Comparison of ENCODE assay signal across 18 cellular contexts in genomic region chr5:31095796-31096195, GRCh38.
A peak's percentile ranks its signal among the peaks of the same experiment; 100 is the strongest.
DNase-seq lines count a peak whose midpoint lies in the region; ATAC-seq, FAIRE-seq and TF ChIP-seq lines count a peak whose summit lies in the region.
"Had no signal": no experiment of that assay in that cellular context is flagged by ENCODE, and none has a peak within 500 bp of the region (broad histone marks: within the 10 kb centered on the region; RNA-seq: fewer than 3 reads in every experiment).

No MANE protein-coding gene starts in this region.

- H3K36me3 ChIP-seq in small intestine (ENCODE audit: control insufficient read depth in 2 of 2, insufficient read depth in 2 of 2, low read length in 2 of 2) (no peaks in the 10 kb centered on the region), gastroesophageal sphincter (no peaks in the 10 kb centered on the region), uterus (no peaks in the 10 kb centered on the region)
- H3K36me3 ChIP-seq: BLaER1 had no signal

- no peak for TF ChIP-seq EP300 in gastroesophageal sphincter (IDR thresholded peaks at IDR 0.05)

- H3K27ac ChIP-seq in VCaP (peak overlapping the region; percentile 64), small intestine (ENCODE audit: low read depth in 1 of 2, low read length in 1 of 2) (no peak overlapping the region), gastroesophageal sphincter (no peak overlapping the region), uterus (no peak overlapping the region)
- H3K27ac ChIP-seq: A549, BLaER1 had no signal

- intact Hi-C loops in uterus (cut with DNase I; ENCODE audit: low total_unique reads): no loop called here

- WGBS in small intestine, 3 donors: 85 to 92% (median 92%) methylated on average over 1 of the region's 1 CpG
- WGBS in gastroesophageal sphincter (ENCODE audit: low coverage in 1 of 2), 2 donors: 88 to 100% methylated on average over 1 of the region's 1 CpG

- peak; percentile 26 for DNase-seq in EH (ENCODE audit: low read depth)
- peak; percentile 1 for DNase-seq in small intestine
- DNase-seq in putamen (ENCODE audit: low spot score): no peak
- no peak for DNase-seq in activated CD4-positive, alpha-beta T cell treated with anti-CD3 and anti-CD28 coated beads for 1 hour
- DNase-seq in uterus: no peak
- DNase-seq: Caco-2; CD8-positive, alpha-beta memory T cell; DMS79; EL had no signal

- no peak for TF ChIP-seq POLR2A in gastroesophageal sphincter (IDR thresholded peaks at IDR 0.05)
- TF ChIP-seq POLR2A in uterus (IDR thresholded peaks at IDR 0.05): no peak

- H3K27me3 ChIP-seq in small intestine (ENCODE audit: control insufficient read depth in 2 of 2, insufficient read depth in 2 of 2, low read length in 2 of 2) (no peaks in the 10 kb centered on the region), gastroesophageal sphincter (no peaks in the 10 kb centered on the region), uterus (no peaks in the 10 kb centered on the region)
- H3K27me3 ChIP-seq: BLaER1 had no signal

- no peak overlapping the region for H3K4me3 ChIP-seq in small intestine (ENCODE audit: low read depth in 1 of 2, low read length in 2 of 2)
- no peak overlapping the region for H3K4me3 ChIP-seq in gastroesophageal sphincter
- H3K4me3 ChIP-seq in uterus: no peak overlapping the region
- H3K4me3 ChIP-seq: A549, BLaER1, K562 had no signal

- no peaks in the 10 kb centered on the region for H3K4me1 ChIP-seq in small intestine (ENCODE audit: control insufficient read depth in 2 of 2, insufficient read depth in 1 of 2, low read depth in 1 of 2, low read length in 1 of 2)
- H3K4me1 ChIP-seq in gastroesophageal sphincter: peaks cover 0 to 7% (median 0%) of the 10 kb centered on the region in 3 donors
- H3K4me1 ChIP-seq in uterus: no peaks in the 10 kb centered on the region
- H3K4me1 ChIP-seq: A549, BLaER1 had no signal

- FAIRE-seq in islet of Langerhans (lab: Jason Lieb, UNC) (peak; percentile 75), small intestine (lab: Jason Lieb, UNC) (no peak)
- FAIRE-seq: A549, G401.6, GM12891, K562 had no signal

- no peak for TF ChIP-seq CTCF in VCaP (conservative IDR thresholded peaks at IDR 0.05)
- TF ChIP-seq CTCF in gastroesophageal sphincter (IDR thresholded peaks at IDR 0.05): no peak
- TF ChIP-seq CTCF in uterus (IDR thresholded peaks at IDR 0.05): no peak

- H3K9me3 ChIP-seq in small intestine (ENCODE audit: control insufficient read depth, low read depth) (no peaks in the 10 kb centered on the region), gastroesophageal sphincter (no peaks in the 10 kb centered on the region), uterus (no peaks in the 10 kb centered on the region)
- H3K9me3 ChIP-seq: A549, BLaER1, Caco-2 had no signal

- no peak for ATAC-seq in gastroesophageal sphincter
- ATAC-seq: A549, HCT116, K562 had no signal

Comparison
In these comparisons a context has a peak if more than half of its experiments do, and no peak if none do; other contexts are left out.
1. DNase-seq: peak in EH (single experiment) and small intestine (single experiment); none in putamen (single experiment), activated CD4-positive, alpha-beta T cell treated with anti-CD3 and anti-CD28 coated beads for 1 hour (single experiment) and uterus (0 of 2).